11 cellular contexts compared by ENCODE assay signal in genomic region chr12:69196302-69197288, GRCh38. TPM values are rescaled to one million over a fixed set of nuclear protein-coding genes. Genes with fewer than 3 reads are reported as not detected.
DNase-seq lines count a peak whose midpoint lies in the region; ATAC-seq, FAIRE-seq and TF ChIP-seq lines count a peak whose summit lies in the region.
"Had no signal": no experiment of that assay in that cellular context is flagged by ENCODE, and none has a peak within 500 bp of the region (broad histone marks: within the 10 kb centered on the region; RNA-seq: fewer than 3 reads in every experiment).

No MANE protein-coding gene starts in this region.

- DNase-seq in GM12865 (ENCODE audit: low read depth) (peak; percentile 24), OCI-LY7 (ENCODE audit: low spot score) (no peak), fibroblast of peridontal ligament (ENCODE audit: extremely low read depth) (peak; percentile 3), progenitor cell of endocrine pancreas (ENCODE audit: low spot score, unreplicated experiment) (no peak), GM19239 (ENCODE audit: insufficient read length, low spot score) (no peak)
- DNase-seq: activated CD4-positive, alpha-beta T cell treated with anti-CD3 and anti-CD28 coated beads, Interleukin-2, amount 10 ng/mL, durations not matched to agents 7 days and 5 days; naive thymus-derived CD4-positive, alpha-beta T cell; uterus had no signal

- CTCF ChIA-PET in OCI-LY7 (lab: Charles Lee; ENCODE audit: unreplicated experiment): no interaction called here

- H3K9me2 ChIP-seq in OCI-LY7 (ENCODE audit: insufficient read depth, low read length): no peaks in the 10 kb centered on the region

- H2AFZ ChIP-seq in OCI-LY7 (ENCODE audit: low read length): no peak overlapping the region

- no TSS peak for BruUV-seq in OCI-LY7 (replicated peaks; lab: Mats Ljungman, UMichigan)

- H3K9me3 Mint-ChIP-seq in progenitor cell of endocrine pancreas (ENCODE audit: low read depth): peaks cover 54% of the 10 kb centered on the region

- H3K79me2 ChIP-seq in OCI-LY7 (ENCODE audit: insufficient read depth, low read depth, low read length): no peaks in the 10 kb centered on the region

- H3K27me3 Mint-ChIP-seq in progenitor cell of endocrine pancreas: no peaks in the 10 kb centered on the region

- H3K4me1 ChIP-seq in OCI-LY7 (ENCODE audit: insufficient read depth, low read length, poor library complexity, severe bottlenecking): no peaks in the 10 kb centered on the region
- H3K4me1 ChIP-seq: uterus had no signal

- peaks cover 20% of the 10 kb centered on the region for H3K9me3 ChIP-seq in OCI-LY7 (ENCODE audit: low read length)
- H3K9me3 ChIP-seq: uterus had no signal

- intact Hi-C loops in OCI-LY7 (cut with micrococcal nuclease; ENCODE audit: unreplicated experiment): no loop called here

- no peak for ATAC-seq in GM21737 (IDR thresholded peaks at IDR 0.05; ENCODE audit: unreplicated experiment)
- ATAC-seq in GM21576 (IDR thresholded peaks at IDR 0.05; ENCODE audit: unreplicated experiment): no peak
- ATAC-seq: naive thymus-derived CD4-positive, alpha-beta T cell had no signal

- no peak for FAIRE-seq in GM19239 (lab: Jason Lieb, UNC)

- H3K4me3 Mint-ChIP-seq in progenitor cell of endocrine pancreas (ENCODE audit: low read depth): no peak overlapping the region
- H3K4me3 Mint-ChIP-seq: activated CD4-positive, alpha-beta T cell treated with anti-CD3 and anti-CD28 coated beads, Interleukin-2, amount 10 ng/mL, durations not matched to agents 7 days and 5 days; naive thymus-derived CD4-positive, alpha-beta T cell had no signal

- H3K27ac ChIP-seq in 22Rv1: no peak overlapping the region
- H3K27ac ChIP-seq in OCI-LY7 (ENCODE audit: low read depth, low read length, poor library complexity, severe bottlenecking): no peak overlapping the region
- H3K27ac ChIP-seq: uterus had no signal

- peaks cover 7% of the 10 kb centered on the region for H3K36me3 Mint-ChIP-seq in progenitor cell of endocrine pancreas (ENCODE audit: insufficient read depth)

- H3K4me1 Mint-ChIP-seq in progenitor cell of endocrine pancreas (ENCODE audit: low read depth): no peaks in the 10 kb centered on the region
- H3K4me1 Mint-ChIP-seq: activated CD4-positive, alpha-beta T cell treated with anti-CD3 and anti-CD28 coated beads, Interleukin-2, amount 10 ng/mL, durations not matched to agents 7 days and 5 days; naive thymus-derived CD4-positive, alpha-beta T cell had no signal

- no peaks in the 10 kb centered on the region for H4K20me1 ChIP-seq in OCI-LY7 (ENCODE audit: insufficient read depth, low read length)

- no peaks in the 10 kb centered on the region for H3K36me3 ChIP-seq in OCI-LY7 (ENCODE audit: insufficient read depth, low read length)
- H3K36me3 ChIP-seq: uterus had no signal

- no peak overlapping the region for H3K27ac Mint-ChIP-seq in progenitor cell of endocrine pancreas
- H3K27ac Mint-ChIP-seq: activated CD4-positive, alpha-beta T cell treated with anti-CD3 and anti-CD28 coated beads, Interleukin-2, amount 10 ng/mL, durations not matched to agents 7 days and 5 days; naive thymus-derived CD4-positive, alpha-beta T cell had no signal

- TF ChIP-seq CTCF in 22Rv1 (IDR thresholded peaks at IDR 0.05): peak; percentile 76
- peak; percentile 37 for TF ChIP-seq CTCF in GM12865 (IDR thresholded peaks at IDR 0.05; ENCODE audit: insufficient read depth, low read depth, low read length, missing control alignments)
- peak; percentile 66 for TF ChIP-seq CTCF in OCI-LY7 (conservative IDR thresholded peaks at IDR 0.05; ENCODE audit: low read length)
- no peak for TF ChIP-seq CTCF in progenitor cell of endocrine pancreas (IDR thresholded peaks at IDR 0.05; ENCODE audit: unreplicated experiment)

- no peak overlapping the region for H3K4me2 ChIP-seq in OCI-LY7 (ENCODE audit: low read length)

- POLR2A ChIA-PET in OCI-LY7 (lab: Charles Lee): interaction anchor here (0.5 to 1.3 kb wide), 2 partner anchors 18 to 221 kb away, joined by 3 to 6 read pairs; no protein-coding TSS in a partner anchor

- H3K4me3 ChIP-seq in GM12865 (ENCODE audit: low read depth, low read length) (no peak overlapping the region), OCI-LY7 (ENCODE audit: low read depth, low read length, poor library complexity, severe bottlenecking) (no peak overlapping the region)
- H3K4me3 ChIP-seq: uterus had no signal

RNA-seq across cellular contexts. Expression of gene CPSF6, which starts 42.8 kb away (rescaled TPM):
- total RNA-seq in OCI-LY7 (2014; rRNA removed; shearing (Covaris generic)): 90.4 and 207 TPM in 2 replicates
- total RNA-seq in OCI-LY7 (2022): 163 and 165 TPM in 2 replicates
- 154 and 156 TPM in 2 replicates for total RNA-seq in progenitor cell of endocrine pancreas

Comparison
In these comparisons a context has a peak if more than half of its experiments do, and no peak if none do; other contexts are left out.
1. DNase-seq: peak in GM12865 (single experiment) and fibroblast of peridontal ligament (single experiment); none in OCI-LY7 (single experiment), progenitor cell of endocrine pancreas (single experiment) and GM19239 (single experiment).